ENCODE assay signal across 8 cellular contexts in the genomic region with DNA sequence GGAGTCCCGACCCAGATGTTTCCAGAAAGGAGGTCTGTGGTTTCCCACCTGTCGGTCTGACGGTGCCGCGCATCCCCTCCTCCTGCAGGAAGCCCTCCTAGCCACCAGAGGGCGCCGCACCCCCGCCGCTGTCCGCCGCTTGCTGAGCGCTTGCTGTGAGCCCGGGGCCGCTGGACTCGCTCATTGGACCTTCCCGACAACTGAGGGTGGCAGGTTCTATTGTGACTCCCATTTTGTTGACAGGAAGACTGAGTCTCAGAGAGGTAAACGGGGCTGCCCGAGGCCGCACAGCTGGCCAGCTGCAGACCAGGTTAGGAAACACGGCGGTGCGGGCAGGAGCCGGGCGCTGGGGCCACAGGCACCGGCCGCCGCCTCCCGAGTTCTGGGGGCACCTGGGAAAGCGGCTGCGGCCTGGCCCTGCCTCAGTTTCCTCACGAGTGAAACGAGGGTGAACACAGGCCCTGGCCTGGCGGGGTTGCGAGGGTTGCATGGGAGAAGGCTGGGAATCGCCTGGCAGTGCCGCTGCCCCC.
DNase-seq lines count a peak whose midpoint lies in the region; ATAC-seq and TF ChIP-seq lines count a peak whose summit lies in the region.

No MANE protein-coding gene starts in this region.

- H3K27ac Mint-ChIP-seq in CD8-positive, alpha-beta T cell: no peak overlapping the region

- peak; percentile 52 to 87 (median 69) for DNase-seq in CD8-positive, alpha-beta T cell
- DNase-seq in LoVo (ENCODE audit: low spot score) (peak; percentile 67), dorsolateral prefrontal cortex (peak in 6 of 10 donors; percentile 42 to 80 (median 60)), midbrain (lab: John Stamatoyannopoulos, UW) (peak; percentile 37), GM03348 (ENCODE audit: low spot score) (no peak)
- DNase-seq in activated CD4-positive, alpha-beta T cell treated with anti-CD3 and anti-CD28 coated beads, Interleukin-2, amount 50 U/mL, for 1 hour: peak; percentile 70
- DNase-seq in stimulated activated CD8-positive, alpha-beta memory T cell treated with anti-CD3 and anti-CD28 coated beads, Interleukin-7, amount 100 ng/mL, for 4 hours (ENCODE audit: low read depth in 2 of 2): peak; percentile 35 to 56

- H3K4me3 Mint-ChIP-seq in CD8-positive, alpha-beta T cell: peak overlapping the region; percentile 58

- no peaks in the 10 kb centered on the region for H3K9me3 Mint-ChIP-seq in CD8-positive, alpha-beta T cell

- H3K27me3 ChIP-seq in CD8-positive, alpha-beta T cell (ENCODE audit: insufficient read depth, low read length): no peaks in the 10 kb centered on the region
- peaks cover 0 to 3% (median 0%) of the 10 kb centered on the region in 45 donors for H3K27me3 ChIP-seq in dorsolateral prefrontal cortex

- peaks cover 53% of the 10 kb centered on the region for H3K4me1 ChIP-seq in CD8-positive, alpha-beta T cell (ENCODE audit: insufficient read depth, low read length)

- no peaks in the 10 kb centered on the region for H3K36me3 Mint-ChIP-seq in CD8-positive, alpha-beta T cell

- peaks cover 40% of the 10 kb centered on the region for H3K4me1 Mint-ChIP-seq in CD8-positive, alpha-beta T cell (ENCODE audit: low read depth)

- no peaks in the 10 kb centered on the region for H3K36me3 ChIP-seq in CD8-positive, alpha-beta T cell (ENCODE audit: insufficient read depth, low read length)

- no peaks in the 10 kb centered on the region for H3K9me3 ChIP-seq in CD8-positive, alpha-beta T cell (ENCODE audit: low read length)

- POLR2A ChIA-PET in CD8-positive, alpha-beta T cell (lab: Charles Lee): no interaction called here

- H3K4me3 ChIP-seq in CD8-positive, alpha-beta T cell (ENCODE audit: low read depth, low read length): no peak overlapping the region
- peak overlapping the region in 15 of 59 donors; percentile 1 to 37 (median 19) for H3K4me3 ChIP-seq in dorsolateral prefrontal cortex

- TF ChIP-seq CTCF in CD8-positive, alpha-beta T cell (IDR thresholded peaks at IDR 0.05): peak; percentile 97
- TF ChIP-seq CTCF in dorsolateral prefrontal cortex (IDR thresholded peaks at IDR 0.05 in 54 of 56, conservative IDR thresholded peaks at IDR 0.05 in 2 of 56; ENCODE audit: low read depth in 1 of 56, partially characterized antibody in 56 of 56): peak; percentile 56 to 93 (median 84)

- no peak overlapping the region for H3K27ac ChIP-seq in CD8-positive, alpha-beta T cell (ENCODE audit: low read depth, low read length)
- peak overlapping the region in 1 of 59 donors; percentile 37 for H3K27ac ChIP-seq in dorsolateral prefrontal cortex

- CTCF ChIA-PET in CD8-positive, alpha-beta T cell (lab: Charles Lee): interaction anchor here (1.0 to 10.7 kb wide), 4 partner anchors 10 to 60 kb away, joined by 3 to 103 read pairs (median 8); no protein-coding TSS in a partner anchor

- peak; percentile 59 for ATAC-seq in CD8-positive, alpha-beta T cell
- no peak for ATAC-seq in HG03565 (IDR thresholded peaks at IDR 0.05; ENCODE audit: unreplicated experiment)

- intact Hi-C loops in CD8-positive, alpha-beta T cell (cut with DNase I, micrococcal nuclease): loop anchor here in 1 of 2 experiments (1.0 to 10.0 kb wide), 5 partner anchors 27 to 414 kb away; no protein-coding TSS in a partner anchor
- intact Hi-C loops in dorsolateral prefrontal cortex (cut with DNase I): no loop called here

- no peaks in the 10 kb centered on the region for H3K27me3 Mint-ChIP-seq in CD8-positive, alpha-beta T cell (ENCODE audit: low read depth)
